Comparison of ENCODE assay signal across 8 cellular contexts in the genomic region with DNA sequence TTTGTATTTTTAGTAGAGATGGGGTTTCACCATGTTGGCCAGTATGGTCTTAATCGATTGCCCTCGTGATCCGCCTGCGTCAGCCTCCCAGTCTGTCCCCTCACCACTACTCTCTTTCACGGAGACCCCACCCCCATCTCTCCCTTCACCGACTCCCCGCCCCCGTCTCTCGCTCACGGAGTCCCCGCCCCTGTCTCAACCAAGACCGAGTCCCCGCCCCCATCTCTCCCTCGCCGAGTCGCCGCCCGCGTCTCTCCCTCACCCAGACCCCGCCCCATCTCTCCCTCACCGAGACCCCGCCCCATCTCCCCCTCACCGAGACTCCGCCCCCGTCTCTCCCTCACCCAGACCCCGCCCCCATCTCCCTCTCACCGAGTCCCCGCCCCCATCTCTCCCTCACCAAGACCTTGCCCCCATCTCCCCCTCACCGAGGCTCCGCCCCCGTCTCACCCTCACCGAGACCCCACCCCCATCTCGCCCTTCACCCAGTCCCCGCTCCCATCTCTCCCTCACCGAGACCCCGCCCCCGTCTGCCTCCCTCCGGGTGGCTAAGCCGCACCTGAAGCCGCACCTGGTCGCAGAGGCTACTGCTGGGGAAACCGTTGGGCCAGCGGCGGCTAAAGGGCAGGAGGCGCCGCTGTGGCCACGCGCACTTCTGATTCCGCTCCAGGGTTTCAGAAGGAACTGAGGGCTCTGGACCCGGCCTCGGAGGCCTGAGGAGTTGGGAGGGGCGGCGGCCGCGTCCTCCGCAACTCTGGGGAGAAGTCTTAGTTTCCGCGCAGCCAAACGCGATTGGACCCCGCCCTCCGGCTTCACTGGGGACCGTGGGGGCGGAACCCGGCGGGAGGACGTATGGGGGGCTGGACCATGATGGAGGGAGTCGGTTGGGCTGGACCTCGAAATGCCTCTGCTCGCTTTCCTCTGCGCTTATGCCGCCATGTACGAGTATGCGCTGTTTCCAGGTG. TPM values are rescaled to one million over a fixed set of nuclear protein-coding genes. Genes with fewer than 3 reads are reported as not detected.
DNase-seq lines count a peak whose midpoint lies in the region; ATAC-seq and TF ChIP-seq lines count a peak whose summit lies in the region.

No MANE protein-coding gene starts in this region.

- H3K4me1 ChIP-seq in A673 (ENCODE audit: insufficient read depth, low read length, poor library complexity, severe bottlenecking): no peaks in the 10 kb centered on the region

- BruUV-seq in A673 (replicated peaks; lab: Mats Ljungman, UMichigan): no TSS peak

- CTCF ChIA-PET in A673 (lab: Charles Lee): no interaction called here
- CTCF ChIA-PET in activated CD4-positive, alpha-beta T cell treated with anti-CD3 and anti-CD28 coated beads for 36 hours (lab: Charles Lee): no interaction called here

- H3K9me3 ChIP-seq in A673 (ENCODE audit: low read depth, low read length, poor library complexity, severe bottlenecking): no peaks in the 10 kb centered on the region

- H3K4me3 ChIP-seq in A673 (ENCODE audit: low read depth, low read length, poor library complexity, severe bottlenecking) (peak overlapping the region; percentile 60), choroid plexus epithelial cell (ENCODE audit: low read depth, low read length) (peak overlapping the region; percentile 89)

- peaks cover 26% of the 10 kb centered on the region for H3K4me1 Mint-ChIP-seq in activated CD4-positive, alpha-beta T cell treated with anti-CD3 and anti-CD28 coated beads for 36 hours

- H3K27me3 ChIP-seq in A673 (replicated peaks; ENCODE audit: insufficient read depth, low read depth, low read length, poor library complexity): no peaks in the 10 kb centered on the region

- DNase-seq in A673 (ENCODE audit: low spot score) (peak; percentile 96), NCI-H446 treated with DMSO at 0.1 percent for 48 hours (lab: John Stamatoyannopoulos, UW) (peak; percentile 72), choroid plexus epithelial cell (ENCODE audit: low read depth) (peak; percentile 98), kidney glomerular epithelial cell (lab: John Stamatoyannopoulos, UW) (peak; percentile 82)
- DNase-seq in activated CD4-positive, alpha-beta T cell treated with anti-CD3 and anti-CD28 coated beads for 36 hours: peak; percentile 100
- DNase-seq in stimulated activated CD4-positive, alpha-beta T cell treated with anti-CD3 and anti-CD28 coated beads, Interleukin-15, amount 100 ng/mL, for 48 hours (ENCODE audit: low read depth in 2 of 2): peak; percentile 98 to 100

- TF ChIP-seq CTCF in A673 (conservative IDR thresholded peaks at IDR 0.05; ENCODE audit: low read depth, low read length): no peak
- no peak for TF ChIP-seq CTCF in choroid plexus epithelial cell (conservative IDR thresholded peaks at IDR 0.05; ENCODE audit: low read depth, low read length)

- peak overlapping the region; percentile 98 for H3K27ac Mint-ChIP-seq in activated CD4-positive, alpha-beta T cell treated with anti-CD3 and anti-CD28 coated beads for 36 hours

- H3K27me3 Mint-ChIP-seq in activated CD4-positive, alpha-beta T cell treated with anti-CD3 and anti-CD28 coated beads for 36 hours: no peaks in the 10 kb centered on the region

- H3K36me3 Mint-ChIP-seq in activated CD4-positive, alpha-beta T cell treated with anti-CD3 and anti-CD28 coated beads for 36 hours (ENCODE audit: low read depth): no peaks in the 10 kb centered on the region

- ATAC-seq in GM18870 (IDR thresholded peaks at IDR 0.05; ENCODE audit: unreplicated experiment) (peak; percentile 48), HG03139 (IDR thresholded peaks at IDR 0.05; ENCODE audit: unreplicated experiment) (peak; percentile 73)
- ATAC-seq in activated CD4-positive, alpha-beta T cell treated with anti-CD3 and anti-CD28 coated beads for 36 hours: peak; percentile 89

- POLR2A ChIA-PET in A673 (lab: Charles Lee; ENCODE audit: low non-redundant PET): no interaction called here
- POLR2A ChIA-PET in activated CD4-positive, alpha-beta T cell treated with anti-CD3 and anti-CD28 coated beads for 36 hours (lab: Charles Lee): no interaction called here

- intact Hi-C loops in A673 (cut with micrococcal nuclease; ENCODE audit: unreplicated experiment): no loop called here
- intact Hi-C loops in activated CD4-positive, alpha-beta T cell treated with anti-CD3 and anti-CD28 coated beads for 36 hours (cut with DNase I, micrococcal nuclease): loop anchor here (1.0 to 2.0 kb wide), 11 partner anchors 8 to 1193 kb away; a partner anchor contains a TSS

- H3K4me3 Mint-ChIP-seq in activated CD4-positive, alpha-beta T cell treated with anti-CD3 and anti-CD28 coated beads for 36 hours: peak overlapping the region; percentile 84

- H3K27ac ChIP-seq in A673 (ENCODE audit: low read depth, low read length, poor library complexity, severe bottlenecking): peak overlapping the region; percentile 81

- H3K9me3 Mint-ChIP-seq in activated CD4-positive, alpha-beta T cell treated with anti-CD3 and anti-CD28 coated beads for 36 hours (ENCODE audit: low read depth): no peaks in the 10 kb centered on the region

- no peaks in the 10 kb centered on the region for H3K36me3 ChIP-seq in A673 (ENCODE audit: insufficient read depth, low read length, poor library complexity, severe bottlenecking)

RNA-seq across cellular contexts. Expression of a gene that starts 17.1 kb away (rescaled TPM):
- total RNA-seq in A673 (2021): 3.9 and 7.7 TPM in 2 replicates
- total RNA-seq in activated CD4-positive, alpha-beta T cell treated with anti-CD3 and anti-CD28 coated beads for 36 hours: 1 to 10 TPM; 5.3 to 6.4 TPM

RNA-seq across cellular contexts. Expression of a gene that starts 33.2 kb away (rescaled TPM):
- 21.7 and 26.4 TPM in 2 replicates for total RNA-seq in A673 (2021)
- total RNA-seq in activated CD4-positive, alpha-beta T cell treated with anti-CD3 and anti-CD28 coated beads for 36 hours: 10 to 100 TPM; 19.9 to 22.5 TPM

RNA-seq across cellular contexts. Expression of a gene that starts 42.1 kb away (rescaled TPM):
- total RNA-seq in A673 (2021): 327 and 383 TPM in 2 replicates
- total RNA-seq in activated CD4-positive, alpha-beta T cell treated with anti-CD3 and anti-CD28 coated beads for 36 hours: 100 to 1,000 TPM; 214 to 327 TPM

RNA-seq across cellular contexts. Expression of a gene that starts 49.5 kb away (rescaled TPM):
- 177 and 179 TPM in 2 replicates for total RNA-seq in A673 (2021)
- 10 to 100 TPM; 70.4 to 74.2 TPM for total RNA-seq in activated CD4-positive, alpha-beta T cell treated with anti-CD3 and anti-CD28 coated beads for 36 hours

Comparison
In these comparisons a context has a peak if more than half of its experiments do, and no peak if none do; other contexts are left out.
1. Peak in every context shown above with its lines: DNase-seq, ATAC-seq, H3K4me3 ChIP-seq and H3K27ac ChIP-seq.